ENCODE assay signal across 8 cellular contexts in the genomic region with DNA sequence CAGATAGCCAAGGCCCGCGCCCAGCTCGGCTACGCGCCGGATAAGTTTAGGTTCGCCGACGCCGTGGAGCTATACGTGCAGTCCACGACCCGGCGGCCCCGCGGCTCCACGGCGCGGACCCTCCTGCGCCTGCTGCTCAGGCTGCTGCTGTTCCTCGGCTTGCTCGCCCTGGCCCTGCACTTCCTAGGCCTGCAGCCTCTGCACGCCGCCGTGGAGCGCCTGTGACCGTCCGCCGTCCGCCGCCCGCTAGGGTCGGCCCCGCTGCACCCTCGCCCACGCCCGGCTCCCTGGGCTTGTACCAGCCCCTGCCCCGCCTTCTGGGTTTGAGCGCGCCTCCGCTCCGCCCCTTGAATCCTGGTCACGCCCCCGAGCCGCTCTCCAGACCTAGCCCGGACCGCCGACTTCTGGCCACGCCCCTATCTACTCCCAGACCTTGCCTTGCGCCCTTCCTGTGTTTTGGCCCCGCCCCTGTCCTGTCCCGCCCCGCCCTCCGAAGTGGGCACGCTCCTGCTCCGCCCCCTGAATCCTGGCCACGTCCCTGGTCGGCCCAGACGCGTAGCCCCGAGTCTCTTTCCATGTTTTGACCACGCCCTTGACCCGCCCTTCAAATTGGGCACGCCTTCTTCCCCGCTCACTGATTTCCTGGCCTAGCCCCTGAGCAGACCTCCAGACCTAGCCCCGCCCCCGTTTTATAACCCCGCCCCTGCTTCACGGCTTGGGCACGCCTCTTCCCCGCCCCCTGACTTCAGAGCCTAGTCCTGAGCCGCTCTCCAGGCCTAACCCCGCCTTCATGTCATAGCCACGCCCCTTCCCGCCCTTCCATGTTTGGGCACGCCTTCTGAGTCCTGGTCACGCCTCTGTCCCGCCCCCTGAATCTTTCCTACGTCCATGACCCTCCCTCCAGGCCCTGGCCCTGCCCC. TPM values are rescaled to one million over a fixed set of nuclear protein-coding genes. Genes with fewer than 3 reads are reported as not detected.
DNase-seq lines count a peak whose midpoint lies in the region; ATAC-seq and TF ChIP-seq lines count a peak whose summit lies in the region.

No MANE protein-coding gene starts in this region.

- H3K4me3 ChIP-seq in GM08714 (ENCODE audit: low read length) (peak overlapping the region; percentile 74; the same call in 1 of the 2 replicates), NB4 (ENCODE audit: low read depth, low read length) (peak overlapping the region; percentile 80)

- TF ChIP-seq POLR2A in NB4 (IDR thresholded peaks at IDR 0.05; ENCODE audit: extremely low read depth, insufficient read length), result no peak

- peak; percentile 62 for ATAC-seq in HG02571 (IDR thresholded peaks at IDR 0.05; ENCODE audit: unreplicated experiment)

- TF ChIP-seq CTCF in NB4 (IDR thresholded peaks at IDR 0.05; ENCODE audit: low read depth, low read length), result no peak

- H3K27ac ChIP-seq in temporal lobe (ENCODE audit: low read depth, low read length), result peak overlapping the region; percentile 92

- DNase-seq in NB4 (ENCODE audit: low read depth) (peak; percentile 97), SK-N-DZ (ENCODE audit: low spot score) (peak; percentile 99), germinal center (ENCODE audit: low spot score) (peak; percentile 94), occipital lobe (lab: John Stamatoyannopoulos, UW) (peak; percentile 100)
- DNase-seq in activated naive CD4-positive, alpha-beta T cell treated with anti-CD3 and anti-CD28 coated beads, Interleukin-2, amount 50 U/mL, for 16 hours, result peak; percentile 97

RNA-seq across cellular contexts. Expression of a gene that starts 15.6 kb away (rescaled TPM):
- polyA plus RNA-seq in SK-N-DZ (2014; cell fraction: cytosol; rRNA removed), result 17.2 and 21.1 TPM in 2 replicates
- polyA plus RNA-seq in SK-N-DZ (2014; cell fraction: nucleus; rRNA removed), result 13.8 and 15.2 TPM in 2 replicates
- total RNA-seq in occipital lobe (10.9 TPM), temporal lobe (9.6 TPM)

RNA-seq across cellular contexts. Expression of a gene that starts 28.1 kb away (rescaled TPM):
- not detected in 2 replicates for polyA plus RNA-seq in SK-N-DZ (2014; cell fraction: cytosol; rRNA removed)
- polyA plus RNA-seq in SK-N-DZ (2014; cell fraction: nucleus; rRNA removed), result not detected in 2 replicates
- total RNA-seq in occipital lobe (not detected), temporal lobe (under 0.01 TPM)

Comparison
In these comparisons a context has a peak if more than half of its experiments do, and no peak if none do; other contexts are left out.
1. Peak in every context shown above with its lines: DNase-seq, ATAC-seq, H3K4me3 ChIP-seq and H3K27ac ChIP-seq.